Comparison of ENCODE assay signal across 28 cellular contexts in genomic region chr14:84554136-84554535, GRCh38.
"Had no signal": no experiment of that assay in that cellular context is flagged by ENCODE, and none has a peak within 500 bp of the region (broad histone marks: within the 10 kb centered on the region; RNA-seq: fewer than 3 reads in every experiment).

No MANE protein-coding gene starts in this region.

- H3K27me3 Mint-ChIP-seq: dendritic cell treated with granulocyte-macrophage colony-stimulating factor and Interleukin-4, amounts not matched to agents 40 ng/mL and 50 ng/mL, for 4 days; effector memory CD8-positive, alpha-beta T cell had no signal

- ATAC-seq: effector memory CD8-positive, alpha-beta T cell; esophagus mucosa; foreskin keratinocyte; gastrocnemius medialis; gastroesophageal sphincter; heart left ventricle; heart right ventricle had no signal

- H3K36me3 ChIP-seq: colonic mucosa, esophagus muscularis mucosa, esophagus squamous epithelium, gastrocnemius medialis, gastroesophageal sphincter, heart left ventricle, heart right ventricle had no signal

- H3K27me3 ChIP-seq: colonic mucosa, dorsolateral prefrontal cortex, esophagus muscularis mucosa, esophagus squamous epithelium, foreskin keratinocyte, gastrocnemius medialis, gastroesophageal sphincter, heart left ventricle had no signal

- H3K9me3 ChIP-seq: colonic mucosa, esophagus muscularis mucosa, esophagus squamous epithelium, gastrocnemius medialis, gastroesophageal sphincter had no signal

- H3K27ac ChIP-seq: colonic mucosa, coronary artery, dorsolateral prefrontal cortex, epithelial cell of prostate, esophagus muscularis mucosa, esophagus squamous epithelium, foreskin keratinocyte, gastrocnemius medialis, gastroesophageal sphincter, heart left ventricle, heart right ventricle had no signal

- H3K4me1 ChIP-seq: colonic mucosa, esophagus muscularis mucosa, esophagus squamous epithelium, foreskin keratinocyte, gastrocnemius medialis, gastroesophageal sphincter, heart left ventricle, heart right ventricle had no signal

- FAIRE-seq: colon, endometrium, frontal cortex had no signal

- H3K4me3 ChIP-seq: colonic mucosa, coronary artery, dorsolateral prefrontal cortex, esophagus muscularis mucosa, esophagus squamous epithelium, gastrocnemius medialis, gastroesophageal sphincter, heart left ventricle, heart right ventricle had no signal

- H3K27ac Mint-ChIP-seq: dendritic cell treated with granulocyte-macrophage colony-stimulating factor and Interleukin-4, amounts not matched to agents 40 ng/mL and 50 ng/mL, for 4 days; effector memory CD8-positive, alpha-beta T cell; endodermal cell had no signal

- H3K4me3 Mint-ChIP-seq: dendritic cell treated with granulocyte-macrophage colony-stimulating factor and Interleukin-4, amounts not matched to agents 40 ng/mL and 50 ng/mL, for 4 days; effector memory CD8-positive, alpha-beta T cell; endodermal cell had no signal

- DNase-seq: colonic mucosa; cortex of kidney; dermis blood vessel endothelial cell; dorsolateral prefrontal cortex; effector CD4-positive, alpha-beta T cell; effector CD8-positive, alpha-beta T cell; effector memory CD4-positive, alpha-beta T cell; effector memory CD8-positive, alpha-beta T cell; endodermal cell; erythroblast; esophagus squamous epithelium; foreskin fibroblast; foreskin keratinocyte; foreskin melanocyte; gastrocnemius medialis; glutamatergic neuron; head of caudate nucleus; heart left ventricle; heart right ventricle had no signal
